6 cellular contexts compared by ENCODE assay signal in the genomic region with DNA sequence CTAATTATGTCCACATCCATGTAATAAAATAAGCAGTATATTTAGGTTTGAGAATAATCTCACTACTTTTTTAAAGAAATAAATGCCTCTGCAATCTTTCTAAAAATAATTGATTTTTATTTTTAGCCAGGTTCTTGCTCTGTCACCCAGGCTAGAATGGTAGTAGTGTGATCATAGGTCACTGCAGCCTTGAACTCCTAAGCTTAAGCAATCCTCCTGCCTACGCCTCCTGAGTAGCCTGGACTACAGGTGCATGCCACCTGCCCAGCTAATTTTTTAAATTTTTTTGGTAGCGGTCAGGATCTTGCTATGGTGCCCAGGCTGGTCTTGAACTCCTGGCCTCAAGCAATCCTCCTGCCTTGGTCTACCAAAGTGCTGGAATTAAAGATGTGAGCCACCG.
"Had no signal": no experiment of that assay in that cellular context is flagged by ENCODE, and none has a peak within 500 bp of the region (broad histone marks: within the 10 kb centered on the region; RNA-seq: fewer than 3 reads in every experiment).

No MANE protein-coding gene starts in this region.

- FAIRE-seq: HTR-8/SVneo, K562 had no signal

- ATAC-seq: K562 had no signal

- H3K27ac ChIP-seq: HL-60 had no signal

- DNase-seq: IMR-90, KBM-7, KG1 had no signal

- H3K4me3 ChIP-seq: K562 had no signal
